Comparison of ENCODE assay signal across 1 cellular context in the genomic region with DNA sequence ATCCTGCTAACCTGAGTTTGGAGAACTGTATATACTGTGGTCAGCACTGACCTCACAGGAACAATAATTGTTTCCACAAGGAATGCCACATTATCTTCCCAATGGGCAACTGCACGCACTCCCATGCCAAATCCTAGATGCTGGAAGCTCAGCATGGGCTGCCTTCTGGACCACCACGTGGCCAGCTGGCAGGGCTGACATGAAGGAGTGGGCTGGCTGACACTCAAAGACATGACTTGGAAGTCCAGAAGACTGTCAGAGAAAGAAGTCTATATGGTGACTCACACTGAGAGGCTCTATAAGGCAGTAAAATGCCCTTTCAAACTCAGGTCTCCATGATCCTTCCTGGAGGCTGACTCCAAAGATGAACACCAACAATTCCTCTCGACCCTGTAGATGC.
TF ChIP-seq lines count a peak whose summit lies in the region.

No MANE protein-coding gene starts in this region.

TF ChIP-seq in SK-N-SH, 30 proteins besides CTCF, POLR2A, EP300 and RAD21 (continued from another document):
- TF ChIP-seq ZBTB33 (IDR thresholded peaks at IDR 0.05; ENCODE audit: borderline replicate concordance, low read depth) = no peak
